In genomic region chr19:48907671-48908070, GRCh38 we compare ENCODE assay signal across 14 cellular contexts. TPM values are rescaled to one million over a fixed set of nuclear protein-coding genes. Genes with fewer than 3 reads are reported as not detected.
DNase-seq lines count a peak whose midpoint lies in the region; FAIRE-seq and TF ChIP-seq lines count a peak whose summit lies in the region.
"Had no signal": no experiment of that assay in that cellular context is flagged by ENCODE, and none has a peak within 500 bp of the region (broad histone marks: within the 10 kb centered on the region; RNA-seq: fewer than 3 reads in every experiment).

No MANE protein-coding gene starts in this region.

- no peaks in the 10 kb centered on the region for H3K9me3 Mint-ChIP-seq in dendritic cell treated with granulocyte-macrophage colony-stimulating factor and Interleukin-4, amounts not matched to agents 40 ng/mL and 50 ng/mL, for 4 days
- H3K9me3 Mint-ChIP-seq in neural crest cell, result no peaks in the 10 kb centered on the region
- H3K9me3 Mint-ChIP-seq: stimulated activated memory B cell treated with anti-CD40 and anti-IgM and Interleukin-4, amounts not matched to agents 10 μg/mL and 1 μg/mL and 100 μg/mL, for 72 hours had no signal

- H3K4me3 Mint-ChIP-seq in dendritic cell treated with granulocyte-macrophage colony-stimulating factor and Interleukin-4, amounts not matched to agents 40 ng/mL and 50 ng/mL, for 4 days, result peak overlapping the region; percentile 52
- peak overlapping the region; percentile 54 for H3K4me3 Mint-ChIP-seq in neural crest cell
- H3K4me3 Mint-ChIP-seq: stimulated activated memory B cell treated with anti-CD40 and anti-IgM and Interleukin-4, amounts not matched to agents 10 μg/mL and 1 μg/mL and 100 μg/mL, for 72 hours had no signal

- H3K27me3 Mint-ChIP-seq in dendritic cell treated with granulocyte-macrophage colony-stimulating factor and Interleukin-4, amounts not matched to agents 40 ng/mL and 50 ng/mL, for 4 days, result no peaks in the 10 kb centered on the region
- no peaks in the 10 kb centered on the region for H3K27me3 Mint-ChIP-seq in neural crest cell (ENCODE audit: low read depth)
- H3K27me3 Mint-ChIP-seq: stimulated activated memory B cell treated with anti-CD40 and anti-IgM and Interleukin-4, amounts not matched to agents 10 μg/mL and 1 μg/mL and 100 μg/mL, for 72 hours had no signal

- H3K4me1 Mint-ChIP-seq in dendritic cell treated with granulocyte-macrophage colony-stimulating factor and Interleukin-4, amounts not matched to agents 40 ng/mL and 50 ng/mL, for 4 days (ENCODE audit: low read depth), result peaks cover 26% of the 10 kb centered on the region
- H3K4me1 Mint-ChIP-seq in neural crest cell, result peaks cover under 1% of the 10 kb centered on the region

- no peak for TF ChIP-seq POLR2A in GM12892 (IDR thresholded peaks at IDR 0.05; ENCODE audit: low read depth, low read length)

- DNase-seq in neural crest cell (ENCODE audit: low read depth, low spot score) (no peak), GM12892 (ENCODE audit: insufficient read length) (no peak), NCI-H1105 (lab: John Stamatoyannopoulos, UW) (no peak)
- DNase-seq: activated effector memory CD4-positive, alpha-beta T cell treated with anti-CD3 and anti-CD28 coated beads, Interleukin-2, amount 50 U/mL, for 16 hours; brain microvascular endothelial cell; hippocampal formation; mesenchymal stem cell; NCI-H1048; NCI-H446; stimulated activated CD4-positive, alpha-beta T cell treated with anti-CD3 and anti-CD28 coated beads, Interleukin-2, amount 100 ng/mL, for 24 hours had no signal

- TF ChIP-seq CTCF in neural crest cell (conservative IDR thresholded peaks at IDR 0.05), result no peak

- no peak for FAIRE-seq in GM12892 (lab: Jason Lieb, UNC)

- H3K36me3 Mint-ChIP-seq in dendritic cell treated with granulocyte-macrophage colony-stimulating factor and Interleukin-4, amounts not matched to agents 40 ng/mL and 50 ng/mL, for 4 days (ENCODE audit: low read depth), result peaks cover 100% of the 10 kb centered on the region
- H3K36me3 Mint-ChIP-seq in neural crest cell (ENCODE audit: low read depth), result peaks cover 11% of the 10 kb centered on the region

- H3K27ac Mint-ChIP-seq in dendritic cell treated with granulocyte-macrophage colony-stimulating factor and Interleukin-4, amounts not matched to agents 40 ng/mL and 50 ng/mL, for 4 days, result peak overlapping the region; percentile 79
- H3K27ac Mint-ChIP-seq in neural crest cell (ENCODE audit: unreplicated experiment), result no peak overlapping the region
- H3K27ac Mint-ChIP-seq: stimulated activated memory B cell treated with anti-CD40 and anti-IgM and Interleukin-4, amounts not matched to agents 10 μg/mL and 1 μg/mL and 100 μg/mL, for 72 hours had no signal

- intact Hi-C loops in dendritic cell treated with granulocyte-macrophage colony-stimulating factor and Interleukin-4, amounts not matched to agents 40 ng/mL and 50 ng/mL, for 4 days (cut with micrococcal nuclease), result no loop called here

RNA-seq across cellular contexts. Expression of gene NUCB1, which starts 7.6 kb away (rescaled TPM):
- 102 and 108 TPM in 2 replicates for total RNA-seq in neural crest cell
- polyA plus RNA-seq in GM12892 (2012; ENCODE audit: missing spikeins), result 41.6 TPM

RNA-seq across cellular contexts. Expression of gene TULP2, which starts 9.1 kb away (rescaled TPM):
- total RNA-seq in neural crest cell, result not detected in 2 replicates
- 3.1 TPM for polyA plus RNA-seq in GM12892 (2012; ENCODE audit: missing spikeins)
- total RNA-seq: HT1080; T-helper 2 cell treated with Interferon-gamma antibody and Interleukin-4, amounts not matched to agents 100 ng/mL and 5 ng/mL, for 36 hours had no signal

RNA-seq across cellular contexts. Expression of gene DHDH, which starts 25.8 kb away (rescaled TPM):
- 0.47 and 0.82 TPM in 2 replicates for total RNA-seq in neural crest cell
- not detected for polyA plus RNA-seq in GM12892 (2012; ENCODE audit: missing spikeins)
- total RNA-seq: HT1080 had no signal

RNA-seq across cellular contexts. Expression of gene PPP1R15A, which starts 35.5 kb away (rescaled TPM):
- total RNA-seq in neural crest cell, result 27.5 and 27.8 TPM in 2 replicates
- polyA plus RNA-seq in GM12892 (2012; ENCODE audit: missing spikeins), result 69.7 TPM

RNA-seq across cellular contexts. Expression of gene PLEKHA4, which starts 39.3 kb away (rescaled TPM):
- total RNA-seq in neural crest cell, result 38.1 and 41.8 TPM in 2 replicates
- polyA plus RNA-seq in GM12892 (2012; ENCODE audit: missing spikeins), result 2.3 TPM
